ENCODE assay signal across 20 cellular contexts in the genomic region with DNA sequence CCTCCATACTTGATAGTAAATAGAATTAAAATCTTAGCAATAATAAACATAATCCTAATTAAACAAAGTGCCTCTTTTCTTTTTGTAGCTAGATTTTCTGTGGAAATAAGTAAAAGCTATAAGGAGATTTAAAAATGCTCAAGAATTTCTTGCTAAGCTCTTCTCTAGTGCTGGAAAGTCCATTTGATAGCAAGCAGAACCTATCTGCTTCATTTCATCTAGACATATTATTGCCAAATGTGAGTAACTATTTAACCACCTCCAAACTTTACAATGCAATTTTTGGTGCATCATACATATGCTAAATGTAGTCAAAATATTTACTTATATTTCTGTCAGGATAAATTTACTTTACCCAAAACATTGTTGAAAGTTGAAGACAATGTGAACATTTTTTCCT.
"Had no signal": no experiment of that assay in that cellular context is flagged by ENCODE, and none has a peak within 500 bp of the region (broad histone marks: within the 10 kb centered on the region; RNA-seq: fewer than 3 reads in every experiment).

No MANE protein-coding gene starts in this region.

- H3K4me2 ChIP-seq: SK-N-SH had no signal

- DNase-seq: Karpas-422, KG1, MG63, NCI-H1092, NCI-H1105 treated with DMSO at 0.1 percent for 48 hours, NCI-H1417 treated with DMSO at 0.1 percent for 48 hours, NCI-H146, NCI-H1694 treated with DMSO at 0.1 percent for 48 hours, NCI-H1930, NCI-H2081, NCI-H2107, NCI-H2227 treated with DMSO at 0.1 percent for 48 hours, NCI-H524, NCI-H69, NCI-H774, PC-3, SHP77, SK-N-SH had no signal

- H3K9ac ChIP-seq: SK-N-SH had no signal

- H3K27me3 ChIP-seq: MG63 had no signal

- H3K4me3 ChIP-seq: MG63 had no signal

- H3K36me3 ChIP-seq: MG63 had no signal

- ATAC-seq: Panc1, PC-3 had no signal

- H3K9me3 ChIP-seq: MG63, SK-N-SH had no signal

- H3K27ac ChIP-seq: RWPE1 had no signal
